ENCODE assay signal across 25 cellular contexts in the genomic region with DNA sequence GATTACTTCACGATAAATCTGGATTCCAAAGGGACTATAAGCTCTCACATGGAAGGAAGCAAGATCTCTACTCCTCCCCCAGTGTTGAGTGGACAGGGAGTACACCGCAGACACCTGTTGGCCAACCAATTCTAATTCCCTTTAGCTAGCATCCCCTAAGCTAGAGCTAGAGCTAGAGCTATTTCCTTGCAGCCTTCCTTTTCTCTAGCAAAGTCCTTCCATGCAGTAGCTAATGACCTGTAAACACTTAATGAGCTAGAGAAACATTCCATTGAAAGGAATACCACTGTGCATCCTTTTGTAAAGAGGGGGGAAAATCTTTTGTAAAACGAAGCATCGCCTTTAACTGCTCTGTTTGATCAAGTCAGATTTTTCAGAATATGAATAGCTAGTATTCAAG. TPM values are rescaled to one million over a fixed set of nuclear protein-coding genes. Genes with fewer than 3 reads are reported as not detected.
DNase-seq lines count a peak whose midpoint lies in the region; ATAC-seq and TF ChIP-seq lines count a peak whose summit lies in the region.
"Had no signal": no experiment of that assay in that cellular context is flagged by ENCODE, and none has a peak within 500 bp of the region (broad histone marks: within the 10 kb centered on the region; RNA-seq: fewer than 3 reads in every experiment).

No MANE protein-coding gene starts in this region.

- H3K36me3 Mint-ChIP-seq in WTC11, result peaks cover 9% of the 10 kb centered on the region; the same call in 1 of the 2 replicates
- peaks cover 22 to 26% of the 10 kb centered on the region in 2 donors for H3K36me3 Mint-ChIP-seq in naive B cell
- peaks cover 47 to 62% of the 10 kb centered on the region in 2 donors for H3K36me3 Mint-ChIP-seq in stimulated activated naive B cell treated with anti-CD40 and anti-IgM and Interleukin-4, amounts not matched to agents 10 μg/mL and 1 μg/mL and 100 μg/mL, for 72 hours
- H3K36me3 Mint-ChIP-seq: CD4-positive, alpha-beta memory T cell had no signal

- H3K9me3 Mint-ChIP-seq in WTC11 (no peaks in the 10 kb centered on the region), naive B cell (no peaks in the 10 kb centered on the region)
- H3K9me3 Mint-ChIP-seq in stimulated activated naive B cell treated with anti-CD40 and anti-IgM and Interleukin-4, amounts not matched to agents 10 μg/mL and 1 μg/mL and 100 μg/mL, for 72 hours, result no peaks in the 10 kb centered on the region
- H3K9me3 Mint-ChIP-seq: H9, HFFc6 had no signal

- intact Hi-C loops in colonic mucosa (cut with DNase I), result no loop called here

- H3K36me3 ChIP-seq in HEK293 (ENCODE audit: control insufficient read depth in 2 of 2, insufficient read depth in 1 of 2, low read length in 2 of 2) (peaks cover 0 to 7% of the 10 kb centered on the region in 2 experiments; a peak in 1 of 3 replicates), colonic mucosa (no peaks in the 10 kb centered on the region)
- H3K36me3 ChIP-seq: SJSA1 had no signal

- H3K4me1 Mint-ChIP-seq in WTC11 (peaks cover 76% of the 10 kb centered on the region), naive B cell (peaks cover 86 to 100% (median 94%) of the 10 kb centered on the region in 3 donors)
- peaks cover 69 to 99% of the 10 kb centered on the region in 2 donors for H3K4me1 Mint-ChIP-seq in stimulated activated naive B cell treated with anti-CD40 and anti-IgM and Interleukin-4, amounts not matched to agents 10 μg/mL and 1 μg/mL and 100 μg/mL, for 72 hours
- H3K4me1 Mint-ChIP-seq: CD4-positive, alpha-beta memory T cell had no signal

- ATAC-seq in WTC11 (peak; percentile 36), naive B cell (ENCODE audit: low read depth in 2 of 2) (no peak)
- ATAC-seq in stimulated activated naive B cell treated with anti-CD40 and anti-IgM and Interleukin-4, amounts not matched to agents 10 μg/mL and 1 μg/mL and 100 μg/mL, for 72 hours (replicated peaks), result no peak

- no peak overlapping the region for H3K9ac ChIP-seq in colonic mucosa (ENCODE audit: low read depth in 2 of 2, low read length in 2 of 2)
- H3K9ac ChIP-seq: GM23248 had no signal

- H3K27ac ChIP-seq in HEK293 (ENCODE audit: extremely low read depth, low read depth, low read length) (no peak overlapping the region), colonic mucosa (no peak overlapping the region)
- H3K27ac ChIP-seq: A549, GM23248, SJSA1 had no signal

- H3K27me3 Mint-ChIP-seq in WTC11 (ENCODE audit: low read depth), result no peaks in the 10 kb centered on the region
- no peaks in the 10 kb centered on the region for H3K27me3 Mint-ChIP-seq in naive B cell
- H3K27me3 Mint-ChIP-seq in stimulated activated naive B cell treated with anti-CD40 and anti-IgM and Interleukin-4, amounts not matched to agents 10 μg/mL and 1 μg/mL and 100 μg/mL, for 72 hours, result no peaks in the 10 kb centered on the region

- no peaks in the 10 kb centered on the region for H3K4me1 ChIP-seq in HEK293 (ENCODE audit: control insufficient read depth, insufficient read depth, low read length)
- no peaks in the 10 kb centered on the region for H3K4me1 ChIP-seq in colonic mucosa
- H3K4me1 ChIP-seq: A549, SJSA1 had no signal

- H3K27me3 ChIP-seq in colonic mucosa, result no peaks in the 10 kb centered on the region
- H3K27me3 ChIP-seq: SJSA1 had no signal

- POLR2A ChIA-PET in HEK293 (lab: Yijun Ruan, JAX), result no interaction called here
- POLR2A ChIA-PET in WTC11 (lab: Charles Lee), result no interaction called here

- H3K4me3 Mint-ChIP-seq in WTC11 (no peak overlapping the region), naive B cell (peak overlapping the region in 5 of 8 donors; percentile 19 to 77 (median 27))
- H3K4me3 Mint-ChIP-seq in stimulated activated naive B cell treated with anti-CD40 and anti-IgM and Interleukin-4, amounts not matched to agents 10 μg/mL and 1 μg/mL and 100 μg/mL, for 72 hours, result no peak overlapping the region
- H3K4me3 Mint-ChIP-seq: CD4-positive, alpha-beta memory T cell; H9; HFFc6 had no signal

- CTCF ChIA-PET in HEK293 (lab: Yijun Ruan, JAX) (interaction anchor here (0.6 to 1.2 kb wide), 3 partner anchors 53 to 73 kb away, joined by 3 to 5 read pairs (median 3); no protein-coding TSS in a partner anchor), WTC11 (lab: Charles Lee) (interaction anchor here (0.8 to 1.4 kb wide), 8 partner anchors 8 to 160 kb away, joined by 3 to 5 read pairs (median 3); no protein-coding TSS in a partner anchor)

- no peak for DNase-seq in WTC11 (ENCODE audit: low spot score)
- no peak for DNase-seq in naive B cell
- DNase-seq in stimulated activated naive B cell treated with anti-CD40 and anti-IgM and Interleukin-4, amounts not matched to agents 10 μg/mL and 1 μg/mL and 100 μg/mL, for 72 hours, result no peak
- DNase-seq in colonic mucosa, result no peak
- no peak for DNase-seq in mesenteric fat pad (ENCODE audit: low spot score)
- no peak for DNase-seq in NCI-H1436 (lab: John Stamatoyannopoulos, UW)
- DNase-seq: AML-193; C1 segment of cervical spinal cord; CD4-positive, alpha-beta memory T cell; COR-L47; DMS53; GM23248; H9; HFFc6; KG1; MM.1S; NCI-H1417 treated with DMSO at 0.1 percent for 48 hours; NCI-H187; NCI-H446; NCI-H524 treated with DMSO at 0.1 percent for 48 hours; NCI-H774; PC-3 had no signal

- H3K27ac Mint-ChIP-seq in WTC11, result peak overlapping the region; percentile 59
- H3K27ac Mint-ChIP-seq in naive B cell, result peak overlapping the region; percentile 88 to 98 (median 95)
- peak overlapping the region; percentile 39 for H3K27ac Mint-ChIP-seq in stimulated activated naive B cell treated with anti-CD40 and anti-IgM and Interleukin-4, amounts not matched to agents 10 μg/mL and 1 μg/mL and 100 μg/mL, for 72 hours
- H3K27ac Mint-ChIP-seq: CD4-positive, alpha-beta memory T cell; HFFc6 had no signal

- H3K9me3 ChIP-seq in HEK293 (ENCODE audit: control insufficient read depth, insufficient read depth, low read depth, low read length), result no peaks in the 10 kb centered on the region
- H3K9me3 ChIP-seq in colonic mucosa, result no peaks in the 10 kb centered on the region
- H3K9me3 ChIP-seq: A549, SJSA1 had no signal

- H3K4me3 ChIP-seq in HEK293 (ENCODE audit: low read depth, low read length), result no peak overlapping the region
- no peak overlapping the region for H3K4me3 ChIP-seq in colonic mucosa
- H3K4me3 ChIP-seq: A549, GM23248, SJSA1 had no signal

- TF ChIP-seq CTCF in HEK293 (tag by site-specific recombination; IDR thresholded peaks at IDR 0.05) (no peak), WTC11 (IDR thresholded peaks at IDR 0.05) (no peak), colonic mucosa (IDR thresholded peaks at IDR 0.05) (no peak)

TF ChIP-seq in HEK293, 187 proteins besides CTCF, POLR2A, EP300 and RAD21 (continues in another document):
- TF ChIP-seq, protein P1, sequence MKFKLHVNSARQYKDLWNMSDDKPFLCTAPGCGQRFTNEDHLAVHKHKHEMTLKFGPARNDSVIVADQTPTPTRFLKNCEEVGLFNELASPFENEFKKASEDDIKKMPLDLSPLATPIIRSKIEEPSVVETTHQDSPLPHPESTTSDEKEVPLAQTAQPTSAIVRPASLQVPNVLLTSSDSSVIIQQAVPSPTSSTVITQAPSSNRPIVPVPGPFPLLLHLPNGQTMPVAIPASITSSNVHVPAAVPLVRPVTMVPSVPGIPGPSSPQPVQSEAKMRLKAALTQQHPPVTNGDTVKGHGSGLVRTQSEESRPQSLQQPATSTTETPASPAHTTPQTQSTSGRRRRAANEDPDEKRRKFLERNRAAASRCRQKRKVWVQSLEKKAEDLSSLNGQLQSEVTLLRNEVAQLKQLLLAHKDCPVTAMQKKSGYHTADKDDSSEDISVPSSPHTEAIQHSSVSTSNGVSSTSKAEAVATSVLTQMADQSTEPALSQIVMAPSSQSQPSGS (tag by site-specific recombination; IDR thresholded peaks at IDR 0.05; ENCODE audit: low read depth), result no peak
- no peak for TF ChIP-seq ZNF202 (tag by site-specific recombination; IDR thresholded peaks at IDR 0.05; ENCODE audit: borderline replicate concordance)
- no peak for TF ChIP-seq ZSCAN16 (tag by site-specific recombination; IDR thresholded peaks at IDR 0.05)
- TF ChIP-seq SCRT2 (tag by site-specific recombination; IDR thresholded peaks at IDR 0.05), result peak; percentile 77

TF ChIP-seq in WTC11, 78 proteins besides CTCF, POLR2A, EP300 and RAD21 (continues in another document):
- TF ChIP-seq, protein P2, sequence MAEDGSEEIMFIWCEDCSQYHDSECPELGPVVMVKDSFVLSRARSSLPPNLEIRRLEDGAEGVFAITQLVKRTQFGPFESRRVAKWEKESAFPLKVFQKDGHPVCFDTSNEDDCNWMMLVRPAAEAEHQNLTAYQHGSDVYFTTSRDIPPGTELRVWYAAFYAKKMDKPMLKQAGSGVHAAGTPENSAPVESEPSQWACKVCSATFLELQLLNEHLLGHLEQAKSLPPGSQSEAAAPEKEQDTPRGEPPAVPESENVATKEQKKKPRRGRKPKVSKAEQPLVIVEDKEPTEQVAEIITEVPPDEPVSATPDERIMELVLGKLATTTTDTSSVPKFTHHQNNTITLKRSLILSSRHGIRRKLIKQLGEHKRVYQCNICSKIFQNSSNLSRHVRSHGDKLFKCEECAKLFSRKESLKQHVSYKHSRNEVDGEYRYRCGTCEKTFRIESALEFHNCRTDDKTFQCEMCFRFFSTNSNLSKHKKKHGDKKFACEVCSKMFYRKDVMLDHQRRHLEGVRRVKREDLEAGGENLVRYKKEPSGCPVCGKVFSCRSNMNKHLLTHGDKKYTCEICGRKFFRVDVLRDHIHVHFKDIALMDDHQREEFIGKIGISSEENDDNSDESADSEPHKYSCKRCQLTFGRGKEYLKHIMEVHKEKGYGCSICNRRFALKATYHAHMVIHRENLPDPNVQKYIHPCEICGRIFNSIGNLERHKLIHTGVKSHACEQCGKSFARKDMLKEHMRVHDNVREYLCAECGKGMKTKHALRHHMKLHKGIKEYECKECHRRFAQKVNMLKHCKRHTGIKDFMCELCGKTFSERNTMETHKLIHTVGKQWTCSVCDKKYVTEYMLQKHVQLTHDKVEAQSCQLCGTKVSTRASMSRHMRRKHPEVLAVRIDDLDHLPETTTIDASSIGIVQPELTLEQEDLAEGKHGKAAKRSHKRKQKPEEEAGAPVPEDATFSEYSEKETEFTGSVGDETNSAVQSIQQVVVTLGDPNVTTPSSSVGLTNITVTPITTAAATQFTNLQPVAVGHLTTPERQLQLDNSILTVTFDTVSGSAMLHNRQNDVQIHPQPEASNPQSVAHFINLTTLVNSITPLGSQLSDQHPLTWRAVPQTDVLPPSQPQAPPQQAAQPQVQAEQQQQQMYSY (CRISPR knock-in tag; IDR thresholded peaks at IDR 0.05), result no peak
- TF ChIP-seq, protein P3, sequence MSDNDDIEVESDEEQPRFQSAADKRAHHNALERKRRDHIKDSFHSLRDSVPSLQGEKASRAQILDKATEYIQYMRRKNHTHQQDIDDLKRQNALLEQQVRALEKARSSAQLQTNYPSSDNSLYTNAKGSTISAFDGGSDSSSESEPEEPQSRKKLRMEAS (CRISPR knock-in tag; IDR thresholded peaks at IDR 0.05), result no peak

RNA-seq across cellular contexts. Expression of a gene that starts 56.5 kb away (rescaled TPM):
- total RNA-seq in WTC11 (2021) (45.0 to 53.2 TPM (median 46.8 TPM) in 3 replicates), colonic mucosa (10 to 100 TPM; 22.9 to 27.1 TPM), mesenteric fat pad (0.64 TPM)
- 100 to 1,000 TPM; 152 to 246 (median 192) TPM for polyA plus RNA-seq in naive B cell (ENCODE audit: low read depth in 6 of 6)

Comparison
In these comparisons a context has a peak if more than half of its experiments do, and no peak if none do; other contexts are left out.
1. H3K27ac Mint-ChIP-seq: peak in every context shown above with its lines; median percentile 95 in naive B cell; 59 in WTC11; 39 in stimulated activated naive B cell treated with anti-CD40 and anti-IgM and Interleukin-4, amounts not matched to agents 10 μg/mL and 1 μg/mL and 100 μg/mL, for 72 hours.
2. H3K4me3 Mint-ChIP-seq: peak in naive B cell (5 of 8); none in WTC11 (single experiment) and stimulated activated naive B cell treated with anti-CD40 and anti-IgM and Interleukin-4, amounts not matched to agents 10 μg/mL and 1 μg/mL and 100 μg/mL, for 72 hours (0 of 2).
3. RNA of a gene that starts 56.5 kb away (total RNA-seq): 45.0 to 53.2 TPM in WTC11 and 22.9 to 27.1 TPM in colonic mucosa; 0.64 TPM in mesenteric fat pad (single experiment); every median in the first group is over 10 times any median in the second.